Comparison of ENCODE assay signal across 8 cellular contexts in genomic region chr5:81787843-81788242, GRCh38. TPM values are rescaled to one million over a fixed set of nuclear protein-coding genes. Genes with fewer than 3 reads are reported as not detected.
DNase-seq lines count a peak whose midpoint lies in the region; ATAC-seq, FAIRE-seq and TF ChIP-seq lines count a peak whose summit lies in the region.

No MANE protein-coding gene starts in this region.

- H3K9ac ChIP-seq in H1 (replicated peaks in 1 of 4; ENCODE audit: extremely low read depth in 1 of 4, low read depth in 3 of 4, low read length in 3 of 4) (no peak overlapping the region), muscle layer of colon (ENCODE audit: low read length) (no peak overlapping the region)

- H3K27ac ChIP-seq in H1 (ENCODE audit: low read depth, low read length) = peak overlapping the region; percentile 48; the same call in 1 of the 2 replicates
- H3K27ac ChIP-seq in muscle layer of colon (ENCODE audit: low read depth, low read length) = peak overlapping the region; percentile 67

- H3K4ac ChIP-seq in H1 (replicated peaks; ENCODE audit: insufficient read length, low read depth, low read length) = no peak overlapping the region

- peak overlapping the region; percentile 95; the same call in 1 of the 2 replicates for H3K18ac ChIP-seq in H1 (ENCODE audit: extremely low read depth, low read length)

- no peak overlapping the region for H4K91ac ChIP-seq in H1 (replicated peaks; ENCODE audit: insufficient read length, low read length)

- TF ChIP-seq CTCF in AG09309 (IDR thresholded peaks at IDR 0.05; ENCODE audit: control insufficient read depth, insufficient read depth, low read depth, low read length, missing control alignments) = no peak
- no peak for TF ChIP-seq CTCF in H1 (IDR thresholded peaks at IDR 0.05; ENCODE audit: control extremely low read depth in 1 of 3, insufficient read depth in 1 of 3, low read depth in 1 of 3, low read length in 3 of 3)

- no peak overlapping the region for H3K23ac ChIP-seq in H1 (ENCODE audit: insufficient read length)

- no peak overlapping the region for H3K56ac ChIP-seq in H1 (replicated peaks; ENCODE audit: insufficient read length, low read depth, low read length)

- H4K8ac ChIP-seq in H1 (ENCODE audit: extremely low read depth, insufficient read depth, low read length) = no peak overlapping the region

- H2BK5ac ChIP-seq in H1 (ENCODE audit: low read depth, low read length) = peak overlapping the region; percentile 95

- peak; percentile 75 for FAIRE-seq in H1 (lab: Jason Lieb, UNC)

- peak overlapping the region; percentile 34 to 43; a peak in 3 of 4 replicates for H3K4me2 ChIP-seq in H1 (ENCODE audit: insufficient read depth in 1 of 2, low read depth in 2 of 2, low read length in 2 of 2)

- no peak overlapping the region for H3K4me3 ChIP-seq in AG09309 (ENCODE audit: control insufficient read depth, low read depth, low read length)
- peak overlapping the region in 1 of 4 experiments; percentile 9; a peak in 1 of 8 replicates for H3K4me3 ChIP-seq in H1 (ENCODE audit: extremely low read depth in 1 of 4, insufficient read depth in 2 of 4, low read depth in 3 of 4, low read length in 4 of 4)
- H3K4me3 ChIP-seq in muscle layer of colon (ENCODE audit: low read depth in 1 of 2, low read length in 2 of 2) = peak overlapping the region in 1 of 2 donors; percentile 29
- H3K4me3 ChIP-seq in MG63 = no peak overlapping the region

- POLR2A ChIA-PET in H1 (lab: Charles Lee; ENCODE audit: partially characterized antibody) = interaction anchor here (0.7 to 3.4 kb wide), 6 partner anchors 16 to 63 kb away, joined by 3 to 30 read pairs (median 4); partner anchors contain the start of gene SSBP2

- no peaks in the 10 kb centered on the region for H4K20me1 ChIP-seq in H1 (replicated peaks in 1 of 2; ENCODE audit: control insufficient read depth in 1 of 2, insufficient read depth in 2 of 2, low read length in 2 of 2)

- no peaks in the 10 kb centered on the region for H3K79me1 ChIP-seq in H1 (ENCODE audit: low read depth, low read length)

- DNase-seq in AG09309 (ENCODE audit: low read depth) (peak; percentile 32), MV-4-11 (lab: John Stamatoyannopoulos, UW) (peak; percentile 48), H1 (ENCODE audit: low read depth in 1 of 2, low spot score in 2 of 2) (peak in 1 of 2 experiments; percentile 54), posterior vena cava (ENCODE audit: low spot score) (no peak), HPDE6-E6E7 (ENCODE audit: extremely low spot score) (no peak), MG63 (no peak)

- no peak; a peak in 1 of 4 replicates for TF ChIP-seq RAD21 in H1 (IDR thresholded peaks at IDR 0.05 in 1 of 2, conservative IDR thresholded peaks at IDR 0.05 in 1 of 2; ENCODE audit: low read depth in 2 of 2, low read length in 2 of 2)

- H3K9me3 ChIP-seq in H1 (ENCODE audit: insufficient read depth in 2 of 2, low read depth in 1 of 2, low read length in 1 of 2) (no peaks in the 10 kb centered on the region), muscle layer of colon (ENCODE audit: low read length) (no peaks in the 10 kb centered on the region), MG63 (no peaks in the 10 kb centered on the region)

- 27% methylated on average over 3 of the region's 3 CpGs; no CpG with 5 or more reads in 1 of the 2 experiments for WGBS in H1 (ENCODE audit: extremely low coverage in 1 of 2, insufficient coverage in 1 of 2, insufficient read length in 1 of 2, insufficient replicate concordance in 2 of 2, low coverage in 1 of 2, low lambda C conversion rate in 2 of 2, missing lambda C conversion rate in 1 of 2), 2 experiments

- ATAC-seq in HG03108 (IDR thresholded peaks at IDR 0.05; ENCODE audit: unreplicated experiment) = no peak

- peak overlapping the region; percentile 30 for H2BK120ac ChIP-seq in H1 (replicated peaks; ENCODE audit: low read depth, low read length)

- CTCF ChIA-PET in H1 (lab: Charles Lee; ENCODE audit: partially characterized antibody) = interaction anchor here (0.9 to 2.8 kb wide), 8 partner anchors 16 to 394 kb away, joined by 3 to 10 read pairs (median 4); partner anchors contain the start of gene ACOT12

- peak overlapping the region; percentile 96; the same call in 1 of the 2 replicates for H2BK12ac ChIP-seq in H1 (ENCODE audit: low read depth, low read length)

- H2AFZ ChIP-seq in H1 (ENCODE audit: low read length) = 0 out of 2 replicates have a peak overlapping the region, but pooled peaks have one; percentile 47

- H3K4me1 ChIP-seq in H1 (replicated peaks in 1 of 4; ENCODE audit: control insufficient read depth in 3 of 4, insufficient read depth in 4 of 4, low read length in 3 of 4) = peaks cover 0 to 11% (median 8%) of the 10 kb centered on the region in 4 experiments; a peak in 5 of 7 replicates
- H3K4me1 ChIP-seq in muscle layer of colon (ENCODE audit: insufficient read depth, low read length) = peaks cover 21% of the 10 kb centered on the region

- peak overlapping the region; percentile 89 for H2BK20ac ChIP-seq in H1 (ENCODE audit: low read length)

- intact Hi-C loops in posterior vena cava (cut with DNase I) = loop anchor here (1.0 to 2.0 kb wide), 2 partner anchors 60 to 63 kb away; no protein-coding TSS in a partner anchor

- H2BK15ac ChIP-seq in H1 (ENCODE audit: low read length) = no peak overlapping the region; the same call in 1 of the 2 replicates

- no peaks in the 10 kb centered on the region for H3K79me2 ChIP-seq in H1 (ENCODE audit: control insufficient read depth in 1 of 2, insufficient read depth in 2 of 2, low read length in 2 of 2)

- H3K23me2 ChIP-seq in H1 (ENCODE audit: low read depth, low read length) = no peaks in the 10 kb centered on the region

- no peak for TF ChIP-seq EP300 in H1 (IDR thresholded peaks at IDR 0.05; ENCODE audit: borderline replicate concordance in 1 of 2, low read depth in 2 of 2, low read length in 2 of 2)

- H3K14ac ChIP-seq in H1 (ENCODE audit: insufficient read length) = no peak overlapping the region

- H3K36me3 ChIP-seq in H1 (ENCODE audit: control insufficient read depth in 2 of 4, insufficient read depth in 4 of 4, low read length in 3 of 4) = no peaks in the 10 kb centered on the region
- H3K36me3 ChIP-seq in muscle layer of colon (ENCODE audit: insufficient read depth, low read length) = no peaks in the 10 kb centered on the region
- H3K36me3 ChIP-seq in MG63 = no peaks in the 10 kb centered on the region

- peak overlapping the region; percentile 84 for H4K5ac ChIP-seq in H1 (ENCODE audit: insufficient read length, low read depth, low read length)

- no peak for TF ChIP-seq POLR2A in H1 (IDR thresholded peaks at IDR 0.05; ENCODE audit: control extremely low read depth in 1 of 2, low read depth in 2 of 2, low read length in 2 of 2)

- H3K27me3 ChIP-seq in H1 (replicated peaks in 1 of 4; ENCODE audit: control insufficient read depth in 3 of 4, extremely low read depth in 1 of 4, insufficient read depth in 3 of 4, low read length in 3 of 4) (no peaks in the 10 kb centered on the region), muscle layer of colon (ENCODE audit: control insufficient read depth in 1 of 2, insufficient read depth in 2 of 2, low read length in 2 of 2) (no peaks in the 10 kb centered on the region), MG63 (no peaks in the 10 kb centered on the region)

- H2AK5ac ChIP-seq in H1 (ENCODE audit: low read depth, low read length) = no peak overlapping the region; the same call in 1 of the 2 replicates

TF ChIP-seq in H1, 55 proteins besides CTCF, POLR2A, EP300 and RAD21 (continues in another document):
- no peak for TF ChIP-seq CTBP2 (IDR thresholded peaks at IDR 0.05; ENCODE audit: borderline replicate concordance, insufficient read depth, insufficient read length, low read length)

RNA-seq across cellular contexts. Expression of gene SSBP2, which starts 36.9 kb away (rescaled TPM):
- total RNA-seq in H1 (2021; fragmentation: NEBNext Ultra II Directional; extraction: Animal tissue kit (Norgen Biotek cat#: 25700)) = 21.5 and 27.6 TPM in 2 replicates
- 26.0 and 36.2 TPM in 2 replicates for polyA plus RNA-seq in H1 (2011; rRNA removed)
- 35.4 TPM for polyA plus RNA-seq in H1 (2011; cell fraction: cytosol; rRNA removed)
- polyA plus RNA-seq in H1 (2011; cell fraction: nucleus; rRNA removed) = 54.6 TPM
- 25.0 to 30.5 TPM (median 29.4 TPM) in 4 replicates for polyA plus RNA-seq in H1 (2012, experiment 1 of 2)
- 14.7 TPM for polyA plus RNA-seq in H1 (2012, experiment 2 of 2)
- 8.8 TPM for polyA plus RNA-seq in H1 (2013, experiment 1 of 2)
- 8.3 TPM for polyA plus RNA-seq in H1 (2013, experiment 2 of 2)
- 62.9 and 71.9 TPM in 2 replicates for polyA minus RNA-seq in H1 (2011; rRNA and poly(A)+ RNA removed)
- 32.3 TPM for polyA minus RNA-seq in H1 (2011; cell fraction: cytosol; rRNA and poly(A)+ RNA removed)
- polyA minus RNA-seq in H1 (2011; cell fraction: nucleus; rRNA and poly(A)+ RNA removed) = 69.2 TPM
- 10 to 100 TPM; 68.7 to 88.6 TPM for total RNA-seq in posterior vena cava
- 12.3 and 13.8 TPM in 2 replicates for total RNA-seq in MG63 (2014; rRNA removed; shearing (Covaris generic); ENCODE audit: low replicate concordance)

Comparison
In these comparisons a context has a peak if more than half of its experiments do, and no peak if none do; other contexts are left out.
1. DNase-seq: peak in AG09309 (single experiment) and MV-4-11 (single experiment); none in posterior vena cava (single experiment), HPDE6-E6E7 (single experiment) and MG63 (single experiment).